ENCODE assay signal across 1 cellular context in the genomic region with DNA sequence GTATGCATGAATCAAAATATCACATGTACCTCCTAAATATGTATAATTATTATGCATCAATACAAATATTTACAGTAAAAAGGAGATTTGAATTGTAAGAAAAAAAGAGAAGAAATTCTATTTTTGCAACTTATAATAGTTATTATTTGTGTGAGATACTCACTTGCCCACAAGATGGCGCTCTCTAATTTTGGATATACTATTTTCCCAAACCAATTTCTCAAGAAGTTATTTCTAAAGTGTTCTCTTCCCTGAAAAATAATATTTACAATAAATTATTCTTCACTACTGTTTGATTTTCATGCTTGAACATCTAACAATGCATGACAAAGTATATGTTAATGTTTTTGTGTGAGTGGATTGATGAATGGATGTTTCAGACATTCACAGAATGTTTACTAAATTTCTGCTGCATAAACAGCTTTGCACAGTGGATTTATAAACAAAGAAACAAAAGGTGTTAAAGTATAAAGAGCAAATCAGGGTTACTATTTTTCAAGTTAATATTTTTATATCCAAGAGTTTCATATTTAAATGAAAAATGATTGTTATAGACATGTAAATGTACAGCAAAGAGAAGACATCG.
TF ChIP-seq lines count a peak whose summit lies in the region.

No MANE protein-coding gene starts in this region.

TF ChIP-seq in SK-N-SH treated with all-trans-retinoic acid at 6 μM for 48 hours, 23 proteins besides CTCF, POLR2A, EP300 and RAD21 (continued from another document):
- TF ChIP-seq, protein P1, sequence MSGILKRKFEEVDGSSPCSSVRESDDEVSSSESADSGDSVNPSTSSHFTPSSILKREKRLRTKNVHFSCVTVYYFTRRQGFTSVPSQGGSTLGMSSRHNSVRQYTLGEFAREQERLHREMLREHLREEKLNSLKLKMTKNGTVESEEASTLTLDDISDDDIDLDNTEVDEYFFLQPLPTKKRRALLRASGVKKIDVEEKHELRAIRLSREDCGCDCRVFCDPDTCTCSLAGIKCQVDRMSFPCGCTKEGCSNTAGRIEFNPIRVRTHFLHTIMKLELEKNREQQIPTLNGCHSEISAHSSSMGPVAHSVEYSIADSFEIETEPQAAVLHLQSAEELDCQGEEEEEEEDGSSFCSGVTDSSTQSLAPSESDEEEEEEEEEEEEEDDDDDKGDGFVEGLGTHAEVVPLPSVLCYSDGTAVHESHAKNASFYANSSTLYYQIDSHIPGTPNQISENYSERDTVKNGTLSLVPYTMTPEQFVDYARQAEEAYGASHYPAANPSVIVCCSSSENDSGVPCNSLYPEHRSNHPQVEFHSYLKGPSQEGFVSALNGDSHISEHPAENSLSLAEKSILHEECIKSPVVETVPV (CRISPR knock-in tag; IDR thresholded peaks at IDR 0.05) = no peak
- TF ChIP-seq TCF4 (CRISPR knock-in tag; IDR thresholded peaks at IDR 0.05; ENCODE audit: borderline replicate concordance) = no peak
- TF ChIP-seq, protein P2, sequence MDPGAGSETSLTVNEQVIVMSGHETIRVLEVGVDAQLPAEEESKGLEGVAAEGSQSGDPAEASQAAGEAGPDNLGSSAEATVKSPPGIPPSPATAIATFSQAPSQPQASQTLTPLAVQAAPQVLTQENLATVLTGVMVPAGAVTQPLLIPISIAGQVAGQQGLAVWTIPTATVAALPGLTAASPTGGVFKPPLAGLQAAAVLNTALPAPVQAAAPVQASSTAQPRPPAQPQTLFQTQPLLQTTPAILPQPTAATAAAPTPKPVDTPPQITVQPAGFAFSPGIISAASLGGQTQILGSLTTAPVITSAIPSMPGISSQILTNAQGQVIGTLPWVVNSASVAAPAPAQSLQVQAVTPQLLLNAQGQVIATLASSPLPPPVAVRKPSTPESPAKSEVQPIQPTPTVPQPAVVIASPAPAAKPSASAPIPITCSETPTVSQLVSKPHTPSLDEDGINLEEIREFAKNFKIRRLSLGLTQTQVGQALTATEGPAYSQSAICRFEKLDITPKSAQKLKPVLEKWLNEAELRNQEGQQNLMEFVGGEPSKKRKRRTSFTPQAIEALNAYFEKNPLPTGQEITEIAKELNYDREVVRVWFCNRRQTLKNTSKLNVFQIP (CRISPR knock-in tag; IDR thresholded peaks at IDR 0.05; ENCODE audit: borderline replicate concordance, low read depth) = no peak
- TF ChIP-seq ZNF8 (CRISPR knock-in tag; IDR thresholded peaks at IDR 0.05) = no peak
- no peak for TF ChIP-seq TOX (CRISPR knock-in tag; IDR thresholded peaks at IDR 0.05; ENCODE audit: borderline replicate concordance)
- no peak for TF ChIP-seq ZFP30 (CRISPR knock-in tag; IDR thresholded peaks at IDR 0.05)
- TF ChIP-seq ESRRG (CRISPR knock-in tag; IDR thresholded peaks at IDR 0.05) = no peak
- TF ChIP-seq CSDC2 (CRISPR knock-in tag; IDR thresholded peaks at IDR 0.05) = no peak
- TF ChIP-seq BACH2 (CRISPR knock-in tag; IDR thresholded peaks at IDR 0.05; ENCODE audit: borderline replicate concordance) = no peak
- TF ChIP-seq ZC3H10 (CRISPR knock-in tag; IDR thresholded peaks at IDR 0.05) = no peak
- TF ChIP-seq, protein P3, sequence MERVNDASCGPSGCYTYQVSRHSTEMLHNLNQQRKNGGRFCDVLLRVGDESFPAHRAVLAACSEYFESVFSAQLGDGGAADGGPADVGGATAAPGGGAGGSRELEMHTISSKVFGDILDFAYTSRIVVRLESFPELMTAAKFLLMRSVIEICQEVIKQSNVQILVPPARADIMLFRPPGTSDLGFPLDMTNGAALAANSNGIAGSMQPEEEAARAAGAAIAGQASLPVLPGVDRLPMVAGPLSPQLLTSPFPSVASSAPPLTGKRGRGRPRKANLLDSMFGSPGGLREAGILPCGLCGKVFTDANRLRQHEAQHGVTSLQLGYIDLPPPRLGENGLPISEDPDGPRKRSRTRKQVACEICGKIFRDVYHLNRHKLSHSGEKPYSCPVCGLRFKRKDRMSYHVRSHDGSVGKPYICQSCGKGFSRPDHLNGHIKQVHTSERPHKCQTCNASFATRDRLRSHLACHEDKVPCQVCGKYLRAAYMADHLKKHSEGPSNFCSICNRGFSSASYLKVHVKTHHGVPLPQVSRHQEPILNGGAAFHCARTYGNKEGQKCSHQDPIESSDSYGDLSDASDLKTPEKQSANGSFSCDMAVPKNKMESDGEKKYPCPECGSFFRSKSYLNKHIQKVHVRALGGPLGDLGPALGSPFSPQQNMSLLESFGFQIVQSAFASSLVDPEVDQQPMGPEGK (CRISPR knock-in tag; IDR thresholded peaks at IDR 0.05; ENCODE audit: borderline replicate concordance) = no peak
- TF ChIP-seq SNAI2 (CRISPR knock-in tag; IDR thresholded peaks at IDR 0.05) = no peak
